28 cellular contexts compared by ENCODE assay signal in the genomic region with DNA sequence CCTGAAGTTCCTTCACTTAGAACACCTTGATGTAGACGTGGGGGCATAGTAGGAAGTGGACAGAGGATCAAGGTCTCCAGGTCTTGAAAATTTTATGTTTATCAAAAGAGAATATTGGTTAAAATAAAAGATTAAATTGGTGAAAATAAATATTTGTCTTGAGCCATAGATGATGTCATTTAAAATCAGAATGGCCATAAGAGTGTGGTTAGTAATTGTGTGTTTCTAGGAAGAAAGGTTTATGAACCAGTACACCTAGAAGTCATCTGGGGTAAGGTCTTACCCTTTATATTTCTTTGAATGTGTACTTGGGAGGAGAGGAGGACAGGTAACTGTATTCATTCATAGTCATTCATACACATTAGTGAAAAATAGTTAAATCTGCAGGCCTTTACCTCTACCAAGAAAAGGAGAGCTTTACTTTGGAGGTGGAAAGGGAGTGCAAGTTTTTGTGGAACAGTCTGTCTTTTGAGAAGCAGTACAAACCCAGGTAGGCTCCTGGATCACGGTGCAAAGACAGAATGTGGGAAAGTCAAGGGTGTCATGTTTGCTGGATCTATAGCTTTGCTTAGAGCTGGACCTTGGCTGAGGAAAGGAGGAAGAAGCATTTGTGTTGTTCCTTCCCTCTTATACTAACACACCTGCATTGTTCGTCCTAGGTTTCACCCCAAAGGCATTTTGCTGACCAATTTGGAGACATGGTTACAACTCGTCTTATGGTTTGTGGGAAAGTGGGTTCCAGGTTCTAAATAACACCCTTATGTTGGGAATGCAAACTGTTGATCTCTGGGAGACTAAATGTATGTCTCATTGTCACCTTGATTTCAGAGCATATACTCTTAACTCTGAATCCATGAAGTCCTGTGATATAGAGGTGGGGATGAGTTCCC. TPM values are rescaled to one million over a fixed set of nuclear protein-coding genes. Genes with fewer than 3 reads are reported as not detected.
"Had no signal": no experiment of that assay in that cellular context is flagged by ENCODE, and none has a peak within 500 bp of the region (broad histone marks: within the 10 kb centered on the region; RNA-seq: fewer than 3 reads in every experiment).

No MANE protein-coding gene starts in this region.

- H3K4me1 ChIP-seq: psoas muscle had no signal

- DNase-seq: activated CD4-positive, alpha-beta T cell treated with anti-CD3 and anti-CD28 coated beads, Interleukin-2, amount 10 ng/mL, durations not matched to agents 7 days and 5 days; activated CD4-positive, CD25-positive, alpha-beta regulatory T cell; activated CD8-positive, alpha-beta T cell treated with anti-CD3 and anti-CD28 coated beads, Interleukin-2, amount 10 ng/mL, durations not matched to agents 7 days and 5 days; activated naive CD4-positive, alpha-beta T cell treated with Interleukin-2 at 50 U/mL for 16 hours; activated naive CD8-positive, alpha-beta T cell treated with anti-CD3 and anti-CD28 coated beads, Interleukin-2, amount 10 ng/mL, durations not matched to agents 7 days and 5 days; activated T-cell treated with anti-CD3 and anti-CD28 coated beads, Interleukin-2, amount 50 U/mL, for 24 hours; amygdala; caudate nucleus; dorsolateral prefrontal cortex; endodermal cell; foreskin melanocyte; glutamatergic neuron; hippocampal formation; lower lobe of right lung; ovary; psoas muscle; right cardiac atrium; stimulated activated naive CD8-positive, alpha-beta T cell treated with anti-CD3 and anti-CD28 coated beads, Interleukin-15, amount 100 ng/mL, for 72 hours; T-helper 9 cell; transverse colon; uterus had no signal

- H3K4me3 Mint-ChIP-seq: activated CD4-positive, alpha-beta T cell treated with anti-CD3 and anti-CD28 coated beads, Interleukin-2, amount 10 ng/mL, durations not matched to agents 7 days and 5 days; activated CD8-positive, alpha-beta T cell treated with anti-CD3 and anti-CD28 coated beads, Interleukin-2, amount 10 ng/mL, durations not matched to agents 7 days and 5 days; activated naive CD8-positive, alpha-beta T cell treated with anti-CD3 and anti-CD28 coated beads, Interleukin-2, amount 10 ng/mL, durations not matched to agents 7 days and 5 days; activated T-cell treated with anti-CD3 and anti-CD28 coated beads, Interleukin-2, amount 50 U/mL, for 24 hours; endodermal cell; mesothelial cell of epicardium; neural progenitor cell; stimulated activated naive CD8-positive, alpha-beta T cell treated with anti-CD3 and anti-CD28 coated beads, Interleukin-15, amount 100 ng/mL, for 72 hours had no signal

- H3K9me3 Mint-ChIP-seq: activated CD4-positive, alpha-beta T cell treated with anti-CD3 and anti-CD28 coated beads, Interleukin-2, amount 10 ng/mL, durations not matched to agents 7 days and 5 days; activated naive CD8-positive, alpha-beta T cell treated with anti-CD3 and anti-CD28 coated beads, Interleukin-2, amount 10 ng/mL, durations not matched to agents 7 days and 5 days; activated T-cell treated with anti-CD3 and anti-CD28 coated beads, Interleukin-2, amount 50 U/mL, for 24 hours; activated T-helper 2 cell treated with anti-CD3 and anti-CD28 coated beads, Interferon-gamma antibody, Interleukin-2, Interleukin-4, amounts not matched to agents 10 μg/mL and 5 μg/mL and 100 μg/mL, durations not matched to agents 14 hours and 24 hours and 36 hours; endodermal cell; mesothelial cell of epicardium; neural progenitor cell; stimulated activated naive CD8-positive, alpha-beta T cell treated with anti-CD3 and anti-CD28 coated beads, Interleukin-15, amount 100 ng/mL, for 72 hours had no signal

- H3K27me3 ChIP-seq: dorsolateral prefrontal cortex, neural progenitor cell, ovary, suprapubic skin, transverse colon, uterus had no signal

- H3K27ac Mint-ChIP-seq: activated CD4-positive, alpha-beta T cell treated with anti-CD3 and anti-CD28 coated beads, Interleukin-2, amount 10 ng/mL, durations not matched to agents 7 days and 5 days; activated CD8-positive, alpha-beta T cell treated with anti-CD3 and anti-CD28 coated beads, Interleukin-2, amount 10 ng/mL, durations not matched to agents 7 days and 5 days; activated naive CD8-positive, alpha-beta T cell treated with anti-CD3 and anti-CD28 coated beads, Interleukin-2, amount 10 ng/mL, durations not matched to agents 7 days and 5 days; activated T-cell treated with anti-CD3 and anti-CD28 coated beads, Interleukin-2, amount 50 U/mL, for 24 hours; activated T-helper 2 cell treated with anti-CD3 and anti-CD28 coated beads, Interferon-gamma antibody, Interleukin-2, Interleukin-4, amounts not matched to agents 10 μg/mL and 5 μg/mL and 100 μg/mL, durations not matched to agents 14 hours and 24 hours and 36 hours; endodermal cell; mesothelial cell of epicardium; neural progenitor cell had no signal

- H3K36me3 ChIP-seq: neural progenitor cell, ovary, transverse colon, uterus had no signal

- ATAC-seq: activated CD8-positive, alpha-beta T cell treated with anti-CD3 and anti-CD28 coated beads, Interleukin-2, amount 10 ng/mL, durations not matched to agents 7 days and 5 days; lower lobe of right lung; psoas muscle; right cardiac atrium; stimulated activated naive CD8-positive, alpha-beta T cell treated with anti-CD3 and anti-CD28 coated beads, Interleukin-15, amount 100 ng/mL, for 72 hours had no signal

- H3K4me3 ChIP-seq: dorsolateral prefrontal cortex, lower lobe of right lung, neural progenitor cell, ovary, psoas muscle, skin epidermis, suprapubic skin, transverse colon, uterus had no signal

- H3K27me3 Mint-ChIP-seq: activated CD4-positive, alpha-beta T cell treated with anti-CD3 and anti-CD28 coated beads, Interleukin-2, amount 10 ng/mL, durations not matched to agents 7 days and 5 days; activated naive CD8-positive, alpha-beta T cell treated with anti-CD3 and anti-CD28 coated beads, Interleukin-2, amount 10 ng/mL, durations not matched to agents 7 days and 5 days; activated T-cell treated with anti-CD3 and anti-CD28 coated beads, Interleukin-2, amount 50 U/mL, for 24 hours; stimulated activated naive CD8-positive, alpha-beta T cell treated with anti-CD3 and anti-CD28 coated beads, Interleukin-15, amount 100 ng/mL, for 72 hours had no signal

- H3K27ac ChIP-seq: dorsolateral prefrontal cortex, epithelial cell of prostate, lower lobe of right lung, neural progenitor cell, ovary, psoas muscle, skin epidermis, suprapubic skin, uterus had no signal

- H3K9me3 ChIP-seq: lower lobe of right lung, ovary, psoas muscle, suprapubic skin, transverse colon, uterus had no signal

RNA-seq across cellular contexts. Expression of a gene that starts 6.2 kb away (rescaled TPM):
- total RNA-seq: activated CD4-positive, alpha-beta T cell treated with anti-CD3 and anti-CD28 coated beads, Interleukin-2, amount 10 ng/mL, durations not matched to agents 7 days and 5 days; activated CD8-positive, alpha-beta T cell treated with anti-CD3 and anti-CD28 coated beads, Interleukin-2, amount 10 ng/mL, durations not matched to agents 7 days and 5 days; endodermal cell; lower lobe of right lung; mesothelial cell of epicardium; ovary; psoas muscle; right cardiac atrium; suprapubic skin; transverse colon; uterus had no signal
- polyA plus RNA-seq: fibroblast of lung, ovary, psoas muscle, right cardiac atrium had no signal
